21 cellular contexts compared by ENCODE assay signal in the genomic region with DNA sequence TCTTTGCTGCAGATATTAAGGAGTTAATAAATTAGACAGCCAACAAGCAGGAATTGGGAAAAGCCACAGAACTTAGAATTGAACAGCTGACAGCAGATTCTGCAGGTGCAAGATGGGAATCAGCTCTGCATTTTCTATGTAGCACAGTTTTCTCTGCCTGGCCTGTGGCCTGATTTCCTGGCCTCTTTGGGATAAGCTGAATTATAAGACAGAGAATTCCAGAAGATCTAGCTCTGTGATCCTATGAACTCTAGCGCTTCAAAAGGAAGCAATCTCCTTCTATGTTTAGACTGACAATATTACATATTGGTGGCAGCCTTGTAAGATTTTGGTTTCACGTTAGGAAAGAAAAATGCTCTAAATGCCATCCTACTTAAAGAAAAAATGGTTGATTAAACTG. TPM values are rescaled to one million over a fixed set of nuclear protein-coding genes. Genes with fewer than 3 reads are reported as not detected.
"Had no signal": no experiment of that assay in that cellular context is flagged by ENCODE, and none has a peak within 500 bp of the region (broad histone marks: within the 10 kb centered on the region; RNA-seq: fewer than 3 reads in every experiment).

No MANE protein-coding gene starts in this region.

- ATAC-seq: activated CD8-positive, alpha-beta memory T cell treated with anti-CD3 and anti-CD28 coated beads, Interleukin-2, amount 10 ng/mL, durations not matched to agents 7 days and 5 days; PC-3; T-helper 17 cell had no signal

- H3K27ac Mint-ChIP-seq: activated B cell treated with CpG ODN at 0.5 μM for 24 hours; activated CD4-positive, alpha-beta T cell treated with anti-CD3 and anti-CD28 coated beads, Interleukin-2, amount 10 ng/mL, durations not matched to agents 24 days and 14 days; activated CD8-positive, alpha-beta memory T cell treated with anti-CD3 and anti-CD28 coated beads, Interleukin-2, amount 10 ng/mL, durations not matched to agents 7 days and 5 days; activated naive CD4-positive, alpha-beta T cell treated with anti-CD3 and anti-CD28 coated beads, Interleukin-2, amount 50 U/mL, for 24 hours; activated T-cell treated with anti-CD3 and anti-CD28 coated beads, Interleukin-2, amount 50 U/mL, for 24 hours; activated T-helper 1 cell treated with anti-CD3 and anti-CD28 coated beads, Interleukin-12 subunit alpha, Interleukin-12 subunit beta, Interleukin-2, Interleukin-4 antibody, amounts not matched to agents 30 ng/mL and 10 ng/mL and 1 ng/mL, durations not matched to agents 14 hours and 24 hours and 36 hours; T-helper 17 cell had no signal

- DNase-seq: activated B cell treated with CpG ODN at 0.5 μM for 24 hours; activated CD4-positive, alpha-beta T cell treated with anti-CD3 and anti-CD28 coated beads for 1 hour; activated CD4-positive, alpha-beta T cell treated with anti-CD3 and anti-CD28 coated beads, Interleukin-2, amount 10 ng/mL, durations not matched to agents 24 days and 14 days; activated CD4-positive, alpha-beta T cell treated with anti-CD3 and anti-CD28 coated beads, Interleukin-2, amount 50 U/mL, for 48 hours; activated CD8-positive, alpha-beta memory T cell treated with anti-CD3 and anti-CD28 coated beads, Interleukin-2, amount 10 ng/mL, durations not matched to agents 7 days and 5 days; activated effector memory CD4-positive, alpha-beta T cell treated with Interleukin-2 at 50 U/mL for 16 hours; activated naive CD4-positive, alpha-beta T cell; activated T-cell treated with anti-CD3 and anti-CD28 coated beads, Interleukin-2, amount 50 U/mL, for 24 hours; amniotic stem cell; Kasumi-1; KBM-7; NCI-H1417 treated with DMSO at 0.1 percent for 48 hours; NCI-H1694; NCI-H2029; NCI-H510A treated with DMSO at 0.1 percent for 48 hours; NCI-H69; PC-3; T-helper 17 cell; T-helper 9 cell had no signal

- H3K36me3 Mint-ChIP-seq: activated CD8-positive, alpha-beta memory T cell treated with anti-CD3 and anti-CD28 coated beads, Interleukin-2, amount 10 ng/mL, durations not matched to agents 7 days and 5 days had no signal

- H3K4me1 Mint-ChIP-seq: activated B cell treated with CpG ODN at 0.5 μM for 24 hours; activated CD4-positive, alpha-beta T cell treated with anti-CD3 and anti-CD28 coated beads, Interleukin-2, amount 10 ng/mL, durations not matched to agents 24 days and 14 days; activated CD8-positive, alpha-beta memory T cell treated with anti-CD3 and anti-CD28 coated beads, Interleukin-2, amount 10 ng/mL, durations not matched to agents 7 days and 5 days; activated naive CD4-positive, alpha-beta T cell treated with anti-CD3 and anti-CD28 coated beads, Interleukin-2, amount 50 U/mL, for 24 hours; T-helper 17 cell had no signal

- H3K4me3 Mint-ChIP-seq: activated B cell treated with CpG ODN at 0.5 μM for 24 hours; activated CD4-positive, alpha-beta T cell treated with anti-CD3 and anti-CD28 coated beads, Interleukin-2, amount 10 ng/mL, durations not matched to agents 24 days and 14 days; activated CD8-positive, alpha-beta memory T cell treated with anti-CD3 and anti-CD28 coated beads, Interleukin-2, amount 10 ng/mL, durations not matched to agents 7 days and 5 days; activated naive CD4-positive, alpha-beta T cell treated with anti-CD3 and anti-CD28 coated beads, Interleukin-2, amount 50 U/mL, for 24 hours; activated T-cell treated with anti-CD3 and anti-CD28 coated beads, Interleukin-2, amount 50 U/mL, for 24 hours; activated T-helper 1 cell treated with anti-CD3 and anti-CD28 coated beads, Interleukin-12 subunit alpha, Interleukin-12 subunit beta, Interleukin-2, Interleukin-4 antibody, amounts not matched to agents 30 ng/mL and 10 ng/mL and 1 ng/mL, durations not matched to agents 14 hours and 24 hours and 36 hours; T-helper 17 cell had no signal

- H3K9me3 Mint-ChIP-seq: activated B cell treated with CpG ODN at 0.5 μM for 24 hours; activated CD4-positive, alpha-beta T cell treated with anti-CD3 and anti-CD28 coated beads, Interleukin-2, amount 10 ng/mL, durations not matched to agents 24 days and 14 days; activated T-cell treated with anti-CD3 and anti-CD28 coated beads, Interleukin-2, amount 50 U/mL, for 24 hours; activated T-helper 1 cell treated with anti-CD3 and anti-CD28 coated beads, Interleukin-12 subunit alpha, Interleukin-12 subunit beta, Interleukin-2, Interleukin-4 antibody, amounts not matched to agents 30 ng/mL and 10 ng/mL and 1 ng/mL, durations not matched to agents 14 hours and 24 hours and 36 hours had no signal

RNA-seq across cellular contexts. Expression of a gene that starts 24.0 kb away (rescaled TPM):
- total RNA-seq: activated B cell treated with CpG ODN at 0.5 μM for 24 hours; activated CD4-positive, alpha-beta T cell treated with anti-CD3 and anti-CD28 coated beads, Interleukin-2, amount 10 ng/mL, durations not matched to agents 24 days and 14 days; activated CD8-positive, alpha-beta memory T cell treated with anti-CD3 and anti-CD28 coated beads, Interleukin-2, amount 10 ng/mL, durations not matched to agents 7 days and 5 days; PC-3; T-helper 17 cell had no signal
